ENCODE assay signal across 8 cellular contexts in genomic region chr17:45410144-45411091, GRCh38. TPM values are rescaled to one million over a fixed set of nuclear protein-coding genes. Genes with fewer than 3 reads are reported as not detected.
A peak's percentile ranks its signal among the peaks of the same experiment; 100 is the strongest.
DNase-seq lines count a peak whose midpoint lies in the region; ATAC-seq and TF ChIP-seq lines count a peak whose summit lies in the region.

No MANE protein-coding gene starts in this region.

- no peaks in the 10 kb centered on the region for H3K9me3 Mint-ChIP-seq in naive thymus-derived CD8-positive, alpha-beta T cell

- H3K27me3 Mint-ChIP-seq in naive thymus-derived CD8-positive, alpha-beta T cell, result no peaks in the 10 kb centered on the region

- peak overlapping the region; percentile 94 to 100 (median 99) for H3K27ac Mint-ChIP-seq in naive thymus-derived CD8-positive, alpha-beta T cell

- DNase-seq in SKM-1 treated with dmso at 0.1 percent for 144 hours (lab: John Stamatoyannopoulos, UW; ENCODE audit: unreplicated experiment) (peak; percentile 49), SHP77 (lab: John Stamatoyannopoulos, UW) (no peak), inferior parietal cortex (ENCODE audit: extremely low spot score) (no peak)
- peak; percentile 21 for DNase-seq in activated naive CD8-positive, alpha-beta T cell treated with anti-CD3 and anti-CD28 coated beads, Interleukin-2, amount 50 U/mL, for 16 hours (ENCODE audit: low read depth, low spot score)
- DNase-seq in naive thymus-derived CD8-positive, alpha-beta T cell, result peak; percentile 27 to 74 (median 54)

- 70% methylated on average over 24 of the region's 24 CpGs for WGBS in urinary bladder

- POLR2A ChIA-PET in naive thymus-derived CD8-positive, alpha-beta T cell (lab: Charles Lee), result interaction anchor here (0.6 to 2.2 kb wide), 7 partner anchors 18 to 249 kb away, joined by 3 to 17 read pairs (median 6); partner anchors contain the start of genes HEXIM2, MAP3K14 and PLEKHM1

- no peaks in the 10 kb centered on the region for H3K4me1 ChIP-seq in urinary bladder (ENCODE audit: insufficient read depth)

- peaks cover 32 to 83% (median 54%) of the 10 kb centered on the region in 4 donors for H3K4me1 Mint-ChIP-seq in naive thymus-derived CD8-positive, alpha-beta T cell

- no peaks in the 10 kb centered on the region for H3K36me3 ChIP-seq in urinary bladder (ENCODE audit: insufficient read depth)

- peak; percentile 69 for TF ChIP-seq POLR2A in GM18505 (IDR thresholded peaks at IDR 0.05; ENCODE audit: borderline replicate concordance, extremely low read depth, insufficient read depth, insufficient read length)

- H3K4me3 ChIP-seq in urinary bladder (ENCODE audit: low read depth, low read length), result peak overlapping the region; percentile 36

- H3K36me3 Mint-ChIP-seq in naive thymus-derived CD8-positive, alpha-beta T cell, result peaks cover 0 to 16% (median 4%) of the 10 kb centered on the region in 3 donors

- peak overlapping the region; percentile 42 for H3K27ac ChIP-seq in urinary bladder (ENCODE audit: low read depth)

- ATAC-seq in GM18505 (IDR thresholded peaks at IDR 0.05; ENCODE audit: unreplicated experiment) (no peak), GM19467 (IDR thresholded peaks at IDR 0.05; ENCODE audit: unreplicated experiment) (no peak)
- peak; percentile 88 to 89 for ATAC-seq in naive thymus-derived CD8-positive, alpha-beta T cell

- peak overlapping the region; percentile 96 to 100 (median 99) for H3K4me3 Mint-ChIP-seq in naive thymus-derived CD8-positive, alpha-beta T cell

RNA-seq across cellular contexts. Expression of gene ARHGAP27, which starts 22.3 kb away (rescaled TPM):
- 100 to 1,000 TPM; 101 to 102 TPM for total RNA-seq in naive thymus-derived CD8-positive, alpha-beta T cell
- polyA plus RNA-seq in naive thymus-derived CD8-positive, alpha-beta T cell, result 10 to 100 TPM; 17.3 to 31.1 (median 19.8) TPM
- total RNA-seq in urinary bladder, result 12.9 TPM
- polyA plus RNA-seq in urinary bladder, result 21.8 TPM

Comparison
In these comparisons a context has a peak if more than half of its experiments do, and no peak if none do; other contexts are left out.
1. ATAC-seq: peak in naive thymus-derived CD8-positive, alpha-beta T cell (2 of 2); none in GM18505 (single experiment) and GM19467 (single experiment).
2. DNase-seq: peak in SKM-1 treated with dmso at 0.1 percent for 144 hours (single experiment), activated naive CD8-positive, alpha-beta T cell treated with anti-CD3 and anti-CD28 coated beads, Interleukin-2, amount 50 U/mL, for 16 hours (single experiment) and naive thymus-derived CD8-positive, alpha-beta T cell (10 of 10); none in SHP77 (0 of 2) and inferior parietal cortex (single experiment).